Comparison of ENCODE assay signal across 8 cellular contexts in genomic region chr1:75991497-75992114, GRCh38. TPM values are rescaled to one million over a fixed set of nuclear protein-coding genes. Genes with fewer than 3 reads are reported as not detected.
DNase-seq lines count a peak whose midpoint lies in the region; ATAC-seq and TF ChIP-seq lines count a peak whose summit lies in the region.

No MANE protein-coding gene starts in this region.

- no peaks in the 10 kb centered on the region for H3F3A ChIP-seq in SU-DHL-6 (ENCODE audit: insufficient read depth)

- H3K4me1 ChIP-seq in adrenal gland (replicated peaks in 1 of 2): no peaks in the 10 kb centered on the region

- ATAC-seq in HG02571 (IDR thresholded peaks at IDR 0.05; ENCODE audit: unreplicated experiment) (peak; percentile 78), left cardiac atrium (peak; percentile 65 to 67)

- H3K4me3 ChIP-seq in SU-DHL-6 (ENCODE audit: insufficient read depth, low read length, poor library complexity, severe bottlenecking) (no peak overlapping the region), adrenal gland (no peak overlapping the region)

- H3K27me3 ChIP-seq in SU-DHL-6 (ENCODE audit: low read length) (no peaks in the 10 kb centered on the region), adrenal gland (no peaks in the 10 kb centered on the region)

- H3K36me3 ChIP-seq in SU-DHL-6 (ENCODE audit: low read length): no peaks in the 10 kb centered on the region
- H3K36me3 ChIP-seq in adrenal gland (replicated peaks in 1 of 2): no peaks in the 10 kb centered on the region

- WGBS in adrenal gland, 4 donors: 14 to 16% (median 15%) methylated on average over 8 of the region's 8 CpGs

- H3K27ac ChIP-seq in SU-DHL-6 (ENCODE audit: low read depth, low read length) (no peak overlapping the region), adrenal gland (no peak overlapping the region)

- no peak overlapping the region for H3K4me2 ChIP-seq in SU-DHL-6 (ENCODE audit: low read depth, low read length, poor library complexity, severe bottlenecking)

- no peaks in the 10 kb centered on the region for H3K9me2 ChIP-seq in SU-DHL-6 (replicated peaks; ENCODE audit: insufficient read depth, low read length)

- intact Hi-C loops in adrenal gland (cut with DNase I) (no loop called here), left cardiac atrium (cut with DNase I) (loop anchor here in 1 of 2 donors (5.0 kb wide), 1 partner anchor 1151 kb away; no protein-coding TSS in a partner anchor)

- H3K9me3 ChIP-seq in SU-DHL-6 (ENCODE audit: insufficient read depth, low read length): no peaks in the 10 kb centered on the region
- no peaks in the 10 kb centered on the region for H3K9me3 ChIP-seq in adrenal gland (replicated peaks in 1 of 3)

- no peak overlapping the region for H2AFZ ChIP-seq in SU-DHL-6 (ENCODE audit: low read depth, low read length, severe bottlenecking)

- no peak for TF ChIP-seq POLR2A in adrenal gland (IDR thresholded peaks at IDR 0.05)

- H4K20me1 ChIP-seq in SU-DHL-6 (ENCODE audit: low read depth, low read length): no peaks in the 10 kb centered on the region

- DNase-seq in NCI-H1092 treated with DMSO at 0.1 percent for 48 hours (lab: John Stamatoyannopoulos, UW) (peak; percentile 73), adrenal gland (peak; percentile 88 to 97 (median 93)), left cardiac atrium (peak; percentile 92), retina (peak; percentile 73), cortex of kidney (lab: John Stamatoyannopoulos, UW) (no peak)

- TF ChIP-seq CTCF in GM12874 (IDR thresholded peaks at IDR 0.05; ENCODE audit: insufficient read depth, low read depth, low read length) (peak; percentile 69), SU-DHL-6 (IDR thresholded peaks at IDR 0.05; ENCODE audit: insufficient read depth, low read length, poor library complexity, severe bottlenecking) (peak; percentile 84), adrenal gland (IDR thresholded peaks at IDR 0.05) (peak; percentile 71 to 86 (median 82))

- no peak overlapping the region for H3K9ac ChIP-seq in SU-DHL-6 (ENCODE audit: low read length)

- no peaks in the 10 kb centered on the region for H3K79me2 ChIP-seq in SU-DHL-6 (ENCODE audit: insufficient read depth, low read length)

RNA-seq across cellular contexts. Expression of gene ASB17, which starts 59.4 kb away (rescaled TPM):
- total RNA-seq in adrenal gland (not detected), left cardiac atrium (not detected)
- polyA plus RNA-seq in adrenal gland: not detected
